ENCODE assay signal across 18 cellular contexts in genomic region chr3:73605861-73606260, GRCh38. TPM values are rescaled to one million over a fixed set of nuclear protein-coding genes. Genes with fewer than 3 reads are reported as not detected.
"Had no signal": no experiment of that assay in that cellular context is flagged by ENCODE, and none has a peak within 500 bp of the region (broad histone marks: within the 10 kb centered on the region; RNA-seq: fewer than 3 reads in every experiment).

No MANE protein-coding gene starts in this region.

- H3K4me3 Mint-ChIP-seq: activated CD4-positive, alpha-beta memory T cell treated with anti-CD3 and anti-CD28 coated beads for 36 hours; activated CD4-positive, alpha-beta T cell treated with anti-CD3 and anti-CD28 coated beads for 36 hours; activated CD8-positive, alpha-beta memory T cell treated with anti-CD3 and anti-CD28 coated beads, Interleukin-2, amount 10 ng/mL, durations not matched to agents 7 days and 5 days; activated T-cell treated with anti-CD3 and anti-CD28 coated beads, Interleukin-2, amount 50 U/mL, for 24 hours; immature natural killer cell; neural crest cell; stimulated activated memory B cell treated with anti-CD40 and anti-IgM and Interleukin-4, amounts not matched to agents 10 μg/mL and 1 μg/mL and 100 μg/mL, for 72 hours; T-helper 1 cell treated with Interleukin-12 subunit alpha and Interleukin-12 subunit beta and Interleukin-4 antibody, amounts not matched to agents 30 μg/mL and 1 μg/mL, for 36 hours had no signal

- DNase-seq: activated CD4-positive, alpha-beta memory T cell treated with anti-CD3 and anti-CD28 coated beads for 36 hours; activated CD4-positive, alpha-beta T cell treated with anti-CD3 and anti-CD28 coated beads for 36 hours; activated CD8-positive, alpha-beta memory T cell treated with anti-CD3 and anti-CD28 coated beads, Interleukin-2, amount 10 ng/mL, durations not matched to agents 7 days and 5 days; activated naive CD4-positive, alpha-beta T cell treated with anti-CD3 and anti-CD28 coated beads, Interleukin-2, amount 50 U/mL, for 16 hours; activated T-cell treated with anti-CD3 and anti-CD28 coated beads, Interleukin-2, amount 50 U/mL, for 24 hours; adrenal gland; central memory CD4-positive, alpha-beta T cell; colonic mucosa; foreskin melanocyte; heart left ventricle; immature natural killer cell; mesendoderm; stimulated activated CD4-positive, alpha-beta T cell treated with anti-CD3 and anti-CD28 coated beads, Interleukin-2, amount 100 ng/mL, for 48 hours; substantia nigra had no signal

- H3K9me3 ChIP-seq: adrenal gland, colonic mucosa, heart left ventricle had no signal

- ATAC-seq: activated CD4-positive, alpha-beta T cell treated with anti-CD3 and anti-CD28 coated beads for 36 hours; activated CD8-positive, alpha-beta memory T cell treated with anti-CD3 and anti-CD28 coated beads, Interleukin-2, amount 10 ng/mL, durations not matched to agents 7 days and 5 days; heart left ventricle; stimulated activated memory B cell treated with anti-CD40 and anti-IgM and Interleukin-4, amounts not matched to agents 10 μg/mL and 1 μg/mL and 100 μg/mL, for 72 hours had no signal

- H3K27me3 ChIP-seq: adrenal gland, colonic mucosa, heart left ventricle had no signal

- H3K9me3 Mint-ChIP-seq: activated CD4-positive, alpha-beta memory T cell treated with anti-CD3 and anti-CD28 coated beads for 36 hours; activated T-cell treated with anti-CD3 and anti-CD28 coated beads, Interleukin-2, amount 50 U/mL, for 24 hours; neural crest cell; stimulated activated memory B cell treated with anti-CD40 and anti-IgM and Interleukin-4, amounts not matched to agents 10 μg/mL and 1 μg/mL and 100 μg/mL, for 72 hours had no signal

- H3K27me3 Mint-ChIP-seq: activated CD4-positive, alpha-beta memory T cell treated with anti-CD3 and anti-CD28 coated beads for 36 hours; activated CD4-positive, alpha-beta T cell treated with anti-CD3 and anti-CD28 coated beads for 36 hours; activated CD8-positive, alpha-beta memory T cell treated with anti-CD3 and anti-CD28 coated beads, Interleukin-2, amount 10 ng/mL, durations not matched to agents 7 days and 5 days; activated T-cell treated with anti-CD3 and anti-CD28 coated beads, Interleukin-2, amount 50 U/mL, for 24 hours; stimulated activated memory B cell treated with anti-CD40 and anti-IgM and Interleukin-4, amounts not matched to agents 10 μg/mL and 1 μg/mL and 100 μg/mL, for 72 hours had no signal

- H3K4me3 ChIP-seq: adrenal gland, colonic mucosa, heart left ventricle had no signal

- H3K4me1 Mint-ChIP-seq: activated CD4-positive, alpha-beta T cell treated with anti-CD3 and anti-CD28 coated beads for 36 hours; activated CD8-positive, alpha-beta memory T cell treated with anti-CD3 and anti-CD28 coated beads, Interleukin-2, amount 10 ng/mL, durations not matched to agents 7 days and 5 days; immature natural killer cell; stimulated activated memory B cell treated with anti-CD40 and anti-IgM and Interleukin-4, amounts not matched to agents 10 μg/mL and 1 μg/mL and 100 μg/mL, for 72 hours had no signal

- H3K36me3 Mint-ChIP-seq: activated CD4-positive, alpha-beta memory T cell treated with anti-CD3 and anti-CD28 coated beads for 36 hours; activated CD8-positive, alpha-beta memory T cell treated with anti-CD3 and anti-CD28 coated beads, Interleukin-2, amount 10 ng/mL, durations not matched to agents 7 days and 5 days; immature natural killer cell; stimulated activated memory B cell treated with anti-CD40 and anti-IgM and Interleukin-4, amounts not matched to agents 10 μg/mL and 1 μg/mL and 100 μg/mL, for 72 hours had no signal

- H3K4me1 ChIP-seq: colonic mucosa had no signal

- H3K36me3 ChIP-seq: colonic mucosa had no signal

- H3K27ac Mint-ChIP-seq: activated CD4-positive, alpha-beta memory T cell treated with anti-CD3 and anti-CD28 coated beads for 36 hours; activated CD4-positive, alpha-beta T cell treated with anti-CD3 and anti-CD28 coated beads for 36 hours; activated CD8-positive, alpha-beta memory T cell treated with anti-CD3 and anti-CD28 coated beads, Interleukin-2, amount 10 ng/mL, durations not matched to agents 7 days and 5 days; activated T-cell treated with anti-CD3 and anti-CD28 coated beads, Interleukin-2, amount 50 U/mL, for 24 hours; immature natural killer cell; stimulated activated memory B cell treated with anti-CD40 and anti-IgM and Interleukin-4, amounts not matched to agents 10 μg/mL and 1 μg/mL and 100 μg/mL, for 72 hours; T-helper 1 cell treated with Interleukin-12 subunit alpha and Interleukin-12 subunit beta and Interleukin-4 antibody, amounts not matched to agents 30 μg/mL and 1 μg/mL, for 36 hours had no signal

- H3K27ac ChIP-seq: colonic mucosa had no signal

RNA-seq across cellular contexts. Expression of gene PDZRN3, which starts 18.9 kb away (rescaled TPM):
- total RNA-seq: activated CD4-positive, alpha-beta memory T cell treated with anti-CD3 and anti-CD28 coated beads for 36 hours; activated CD4-positive, alpha-beta T cell treated with anti-CD3 and anti-CD28 coated beads for 36 hours; activated CD8-positive, alpha-beta memory T cell treated with anti-CD3 and anti-CD28 coated beads, Interleukin-2, amount 10 ng/mL, durations not matched to agents 7 days and 5 days; pulmonary artery endothelial cell had no signal
- polyA plus RNA-seq: immature natural killer cell had no signal
